10 cellular contexts compared by ENCODE assay signal in genomic region chr6:132401941-132402275, GRCh38. TPM values are rescaled to one million over a fixed set of nuclear protein-coding genes. Genes with fewer than 3 reads are reported as not detected.
A peak's percentile ranks its signal among the peaks of the same experiment; 100 is the strongest.
DNase-seq lines count a peak whose midpoint lies in the region; ATAC-seq and TF ChIP-seq lines count a peak whose summit lies in the region.
"Had no signal": no experiment of that assay in that cellular context is flagged by ENCODE, and none has a peak within 500 bp of the region (broad histone marks: within the 10 kb centered on the region; RNA-seq: fewer than 3 reads in every experiment).

No MANE protein-coding gene starts in this region.

- no peak for ATAC-seq in activated CD4-positive, alpha-beta T cell treated with anti-CD3 and anti-CD28 coated beads for 36 hours
- no peak for ATAC-seq in memory B cell (ENCODE audit: low read depth)

- H3K9me3 Mint-ChIP-seq in activated CD4-positive, alpha-beta T cell treated with anti-CD3 and anti-CD28 coated beads for 36 hours (ENCODE audit: low read depth), result no peaks in the 10 kb centered on the region
- H3K9me3 Mint-ChIP-seq in brain (peaks cover 0 to 11% (median 2%) of the 10 kb centered on the region in 5 experiments), memory B cell (no peaks in the 10 kb centered on the region)

- H3K4me3 ChIP-seq in suprapubic skin, result peak overlapping the region; percentile 90

- H3K4me1 ChIP-seq in suprapubic skin, result peaks cover 17% of the 10 kb centered on the region

- H3K4me3 Mint-ChIP-seq in activated CD4-positive, alpha-beta T cell treated with anti-CD3 and anti-CD28 coated beads for 36 hours, result peak overlapping the region; percentile 8
- H3K4me3 Mint-ChIP-seq in brain (peak overlapping the region; percentile 69 to 83 (median 80)), memory B cell (peak overlapping the region; percentile 70)

- peaks cover 17% of the 10 kb centered on the region for H3K4me1 Mint-ChIP-seq in activated CD4-positive, alpha-beta T cell treated with anti-CD3 and anti-CD28 coated beads for 36 hours
- H3K4me1 Mint-ChIP-seq in brain, result peaks cover 31% of the 10 kb centered on the region
- peaks cover 9% of the 10 kb centered on the region for H3K4me1 Mint-ChIP-seq in memory B cell

- H3K9me3 ChIP-seq in suprapubic skin, result no peaks in the 10 kb centered on the region

- intact Hi-C loops in activated CD4-positive, alpha-beta T cell treated with anti-CD3 and anti-CD28 coated beads for 36 hours (cut with DNase I, micrococcal nuclease), result loop anchor here (5.0 to 10.0 kb wide), 2 partner anchors 80 to 843 kb away; partner anchors contain the start of gene EYA4 (in 1 of the 2)

- WGBS in suprapubic skin, result 47% methylated on average over 13 of the region's 13 CpGs

- no peak for TF ChIP-seq CTCF in brain (conservative IDR thresholded peaks at IDR 0.05)
- no peak for TF ChIP-seq CTCF in suprapubic skin (IDR thresholded peaks at IDR 0.05)

- no peak for TF ChIP-seq POLR2A in suprapubic skin (IDR thresholded peaks at IDR 0.05)

- no peak overlapping the region for H3K27ac Mint-ChIP-seq in activated CD4-positive, alpha-beta T cell treated with anti-CD3 and anti-CD28 coated beads for 36 hours
- peak overlapping the region in 1 of 5 experiments; percentile 82 for H3K27ac Mint-ChIP-seq in brain
- H3K27ac Mint-ChIP-seq in memory B cell, result no peak overlapping the region

- H3K27me3 Mint-ChIP-seq in activated CD4-positive, alpha-beta T cell treated with anti-CD3 and anti-CD28 coated beads for 36 hours, result peaks cover 52% of the 10 kb centered on the region
- H3K27me3 Mint-ChIP-seq in brain (peaks cover 27% of the 10 kb centered on the region), memory B cell (peaks cover 17% of the 10 kb centered on the region)

- TF ChIP-seq EP300 in suprapubic skin (IDR thresholded peaks at IDR 0.05), result no peak

- no peaks in the 10 kb centered on the region for H3K36me3 Mint-ChIP-seq in activated CD4-positive, alpha-beta T cell treated with anti-CD3 and anti-CD28 coated beads for 36 hours (ENCODE audit: low read depth)
- H3K36me3 Mint-ChIP-seq in brain, result peaks cover 12% of the 10 kb centered on the region
- no peaks in the 10 kb centered on the region for H3K36me3 Mint-ChIP-seq in memory B cell

- POLR2A ChIA-PET in activated CD4-positive, alpha-beta T cell treated with anti-CD3 and anti-CD28 coated beads for 36 hours (lab: Charles Lee), result no interaction called here

- peak overlapping the region; percentile 29 for H3K27ac ChIP-seq in suprapubic skin
- H3K27ac ChIP-seq: 22Rv1 had no signal

- no peak for DNase-seq in activated CD4-positive, alpha-beta T cell treated with anti-CD3 and anti-CD28 coated beads for 36 hours
- DNase-seq in activated CD4-positive, alpha-beta T cell treated with anti-CD3 and anti-CD28 coated beads, Interleukin-2, amount 50 U/mL, for 1 hour, result no peak
- DNase-seq in memory B cell (ENCODE audit: low spot score in 2 of 2) (no peak), suprapubic skin (ENCODE audit: low spot score in 2 of 2) (no peak), HPDE6-E6E7 (ENCODE audit: extremely low spot score) (no peak), NCI-H345 (lab: John Stamatoyannopoulos, UW) (no peak), retina (no peak)
- DNase-seq: OCI-M1 had no signal

- H3K36me3 ChIP-seq in suprapubic skin, result no peaks in the 10 kb centered on the region

- CTCF ChIA-PET in activated CD4-positive, alpha-beta T cell treated with anti-CD3 and anti-CD28 coated beads for 36 hours (lab: Charles Lee), result no interaction called here

- peaks cover 22% of the 10 kb centered on the region for H3K27me3 ChIP-seq in suprapubic skin

RNA-seq across cellular contexts. Expression of gene MOXD1, which starts 0.6 kb away (rescaled TPM):
- total RNA-seq in activated CD4-positive, alpha-beta T cell treated with anti-CD3 and anti-CD28 coated beads for 36 hours, result not detected
- polyA plus RNA-seq in brain (ENCODE audit: insufficient read depth, low read depth, low replicate concordance), result 3.3 TPM
- total RNA-seq in suprapubic skin, result 10 to 100 TPM; 16.7 to 25.9 (median 21.0) TPM

Comparison
In these comparisons a context has a peak if more than half of its experiments do, and no peak if none do; other contexts are left out.
1. H3K4me3 Mint-ChIP-seq: peak in every context shown above with its lines; median percentile 80 in brain; 70 in memory B cell; 8 in activated CD4-positive, alpha-beta T cell treated with anti-CD3 and anti-CD28 coated beads for 36 hours.
2. RNA of gene MOXD1, which starts 0.6 kb away (total RNA-seq): 16.7 to 25.9 TPM in suprapubic skin; not detected in activated CD4-positive, alpha-beta T cell treated with anti-CD3 and anti-CD28 coated beads for 36 hours; every median in the first group is over 10 times any median in the second.